15 cellular contexts compared by ENCODE assay signal in genomic region chr18:11989966-11990380, GRCh38. TPM values are rescaled to one million over a fixed set of nuclear protein-coding genes. Genes with fewer than 3 reads are reported as not detected.
DNase-seq lines count a peak whose midpoint lies in the region; ATAC-seq, FAIRE-seq and TF ChIP-seq lines count a peak whose summit lies in the region.
"Had no signal": no experiment of that assay in that cellular context is flagged by ENCODE, and none has a peak within 500 bp of the region (broad histone marks: within the 10 kb centered on the region; RNA-seq: fewer than 3 reads in every experiment).

No MANE protein-coding gene starts in this region.

- TF ChIP-seq POLR2A in H54 (IDR thresholded peaks at IDR 0.05; ENCODE audit: low read depth, low read length) = no peak

- H3K9me3 Mint-ChIP-seq in Calu3 (ENCODE audit: low read depth, unreplicated experiment) = no peaks in the 10 kb centered on the region
- H3K9me3 Mint-ChIP-seq: stimulated activated naive CD8-positive, alpha-beta T cell treated with anti-CD3 and anti-CD28 coated beads, Interleukin-15, Interleukin-2, amounts not matched to agents 100 ng/mL and 50 ng/mL, for 24 hours had no signal

- peak; percentile 16 for DNase-seq in Calu3
- DNase-seq in NCI-H510A treated with DMSO at 0.1 percent for 48 hours (lab: John Stamatoyannopoulos, UW) = peak; percentile 65
- peak; percentile 46 for DNase-seq in iPS-NIHi11 (ENCODE audit: low spot score)
- peak; percentile 65 to 93 (median 81) for DNase-seq in pancreas
- DNase-seq in H54 (ENCODE audit: insufficient read length, low spot score) = no peak
- no peak for DNase-seq in HPDE6-E6E7 (ENCODE audit: extremely low spot score)
- no peak for DNase-seq in stimulated activated naive CD4-positive, alpha-beta T cell treated with Interleukin-2 at 50 U/mL for 16 hours (lab: John Stamatoyannopoulos, UW)
- DNase-seq: activated CD4-positive, alpha-beta T cell treated with anti-CD3 and anti-CD28 coated beads for 1 hour; amygdala; effector memory CD4-positive, alpha-beta T cell; left cardiac atrium; NCI-H1436 treated with DMSO at 0.1 percent for 48 hours; stimulated activated CD4-positive, alpha-beta T cell treated with anti-CD3 and anti-CD28 coated beads, Interleukin-4, amount 100 ng/mL, for 4 hours had no signal

- FAIRE-seq in pancreas (lab: Jason Lieb, UNC) (no peak), H54 (lab: Jason Lieb, UNC) (no peak)

- H3K27me3 ChIP-seq in pancreas = no peaks in the 10 kb centered on the region

- H3K4me1 ChIP-seq in pancreas = peaks cover 76 to 81% (median 80%) of the 10 kb centered on the region in 3 donors

- no peak overlapping the region for H3K4me3 Mint-ChIP-seq in Calu3 (ENCODE audit: low read depth, unreplicated experiment)
- H3K4me3 Mint-ChIP-seq: stimulated activated naive CD8-positive, alpha-beta T cell treated with anti-CD3 and anti-CD28 coated beads, Interleukin-15, Interleukin-2, amounts not matched to agents 100 ng/mL and 50 ng/mL, for 24 hours had no signal

- CTCF ChIA-PET in Calu3 (lab: Charles Lee) = interaction anchor here (1.0 kb wide), 1 partner anchor 8 kb away, joined by 3 read pairs; the partner anchor contains the start of gene IMPA2

- TF ChIP-seq CTCF in Calu3 (IDR thresholded peaks at IDR 0.05; ENCODE audit: unreplicated experiment) (no peak), pancreas (IDR thresholded peaks at IDR 0.05) (no peak)

- no peak overlapping the region for H3K27ac Mint-ChIP-seq in Calu3 (ENCODE audit: unreplicated experiment)
- H3K27ac Mint-ChIP-seq: stimulated activated naive CD8-positive, alpha-beta T cell treated with anti-CD3 and anti-CD28 coated beads, Interleukin-15, Interleukin-2, amounts not matched to agents 100 ng/mL and 50 ng/mL, for 24 hours had no signal

- intact Hi-C loops in Calu3 (cut with micrococcal nuclease; ENCODE audit: unreplicated experiment) (loop anchor here (10.0 kb wide), 1 partner anchor 135 kb away; the partner anchor contains the start of gene CHMP1B), pancreas (cut with DNase I) (loop anchor here in 1 of 3 donors (5.0 kb wide), 1 partner anchor 48 kb away; no protein-coding TSS in a partner anchor)

- no peaks in the 10 kb centered on the region for H3K36me3 ChIP-seq in pancreas

- peaks cover 33% of the 10 kb centered on the region for H3K4me1 Mint-ChIP-seq in Calu3 (ENCODE audit: low read depth, unreplicated experiment)

- peak overlapping the region; percentile 48 to 78 (median 63) for H3K27ac ChIP-seq in pancreas

- no peak overlapping the region for H3K4me3 ChIP-seq in pancreas

- no TSS peak for BruUV-seq in Calu3 (replicated peaks; lab: Mats Ljungman, UMichigan)

- WGBS in pancreas, 2 donors = 16 to 18% methylated on average over 6 of the region's 6 CpGs

- peak; percentile 61 to 79 (median 66) for ATAC-seq in pancreas
- ATAC-seq in HG03135 (IDR thresholded peaks at IDR 0.05; ENCODE audit: unreplicated experiment) = no peak
- ATAC-seq: left cardiac atrium had no signal

- no peaks in the 10 kb centered on the region for H3K9me3 ChIP-seq in pancreas

- H3K27me3 Mint-ChIP-seq in Calu3 (ENCODE audit: unreplicated experiment) = no peaks in the 10 kb centered on the region
- H3K27me3 Mint-ChIP-seq: stimulated activated naive CD8-positive, alpha-beta T cell treated with anti-CD3 and anti-CD28 coated beads, Interleukin-15, Interleukin-2, amounts not matched to agents 100 ng/mL and 50 ng/mL, for 24 hours had no signal

- H3K36me3 Mint-ChIP-seq in Calu3 (ENCODE audit: insufficient read depth, unreplicated experiment) = peaks cover 4% of the 10 kb centered on the region

RNA-seq across cellular contexts. Expression of gene IMPA2, which starts 8.7 kb away (rescaled TPM):
- total RNA-seq in Calu3 (2022) (30.9 and 34.8 TPM in 2 replicates), pancreas (100 to 1,000 TPM; 140 to 286 (median 208) TPM)
- polyA plus RNA-seq in pancreas = 100 to 1,000 TPM in 1 of 2 donors, 10 to 100 TPM in 1; 93.5 to 130 TPM

Comparison
In these comparisons a context has a peak if more than half of its experiments do, and no peak if none do; other contexts are left out.
1. DNase-seq: peak in Calu3 (single experiment), NCI-H510A treated with DMSO at 0.1 percent for 48 hours (single experiment), iPS-NIHi11 (single experiment) and pancreas (6 of 6); none in H54 (single experiment), HPDE6-E6E7 (single experiment) and stimulated activated naive CD4-positive, alpha-beta T cell treated with Interleukin-2 at 50 U/mL for 16 hours (single experiment).